19 cellular contexts compared by ENCODE assay signal in genomic region chr11:74566386-74566960, GRCh38. TPM values are rescaled to one million over a fixed set of nuclear protein-coding genes. Genes with fewer than 3 reads are reported as not detected.
DNase-seq lines count a peak whose midpoint lies in the region; TF ChIP-seq lines count a peak whose summit lies in the region.
"Had no signal": no experiment of that assay in that cellular context is flagged by ENCODE, and none has a peak within 500 bp of the region (broad histone marks: within the 10 kb centered on the region; RNA-seq: fewer than 3 reads in every experiment).

No MANE protein-coding gene starts in this region.

- H3K4me3 ChIP-seq in duodenal mucosa (ENCODE audit: low read depth in 1 of 2, low read length in 2 of 2) (peak overlapping the region; percentile 44 to 52), liver (ENCODE audit: low read depth in 1 of 3, low read length in 3 of 3) (no peak overlapping the region), adrenal gland (no peak overlapping the region)
- H3K4me3 ChIP-seq: BLaER1 treated with 17β-estradiol and CSF1 and Interleukin-3, amounts not matched to agents 10 nM and 100 nM had no signal

- intact Hi-C loops in adrenal gland (cut with DNase I): loop anchor here (10.0 kb wide), 1 partner anchor 312 kb away; no protein-coding TSS in a partner anchor

- H3K4me1 ChIP-seq in duodenal mucosa (ENCODE audit: control insufficient read depth in 1 of 2, insufficient read depth in 2 of 2, low read length in 2 of 2) (peaks cover 21 to 30% of the 10 kb centered on the region in 2 donors), liver (ENCODE audit: control insufficient read depth in 4 of 4, insufficient read depth in 4 of 4, low read length in 3 of 4) (peaks cover 0 to 19% (median 14%) of the 10 kb centered on the region in 4 donors), adrenal gland (replicated peaks in 1 of 2) (no peaks in the 10 kb centered on the region)
- H3K4me1 ChIP-seq: BLaER1 treated with 17β-estradiol and CSF1 and Interleukin-3, amounts not matched to agents 10 nM and 100 nM had no signal

- H3K9ac ChIP-seq in duodenal mucosa (ENCODE audit: low read depth in 1 of 2, low read length in 2 of 2) (peak overlapping the region in 1 of 2 donors; percentile 9), liver (ENCODE audit: low read depth in 1 of 2, low read length in 2 of 2) (no peak overlapping the region)
- H3K9ac ChIP-seq: BLaER1 treated with 17β-estradiol and CSF1 and Interleukin-3, amounts not matched to agents 10 nM and 100 nM had no signal

- H3K27ac ChIP-seq in duodenal mucosa (ENCODE audit: low read depth, low read length) (peak overlapping the region; percentile 4), liver (ENCODE audit: low read depth in 1 of 2, low read length in 2 of 2) (no peak overlapping the region), adrenal gland (no peak overlapping the region)
- H3K27ac ChIP-seq: BLaER1 treated with 17β-estradiol and CSF1 and Interleukin-3, amounts not matched to agents 10 nM and 100 nM had no signal

- TF ChIP-seq POLR2A in adrenal gland (IDR thresholded peaks at IDR 0.05): no peak

- peaks cover 0 to 3% of the 10 kb centered on the region in 2 donors for H3K9me3 ChIP-seq in duodenal mucosa (ENCODE audit: control insufficient read depth in 1 of 2, low read length in 2 of 2)
- H3K9me3 ChIP-seq in liver (ENCODE audit: control insufficient read depth in 4 of 4, low read length in 3 of 4): peaks cover 0 to 3% (median 0%) of the 10 kb centered on the region in 4 donors
- no peaks in the 10 kb centered on the region for H3K9me3 ChIP-seq in adrenal gland (replicated peaks in 1 of 3)

- H3K27me3 ChIP-seq in duodenal mucosa (ENCODE audit: control insufficient read depth in 1 of 2, insufficient read depth in 2 of 2, low read length in 2 of 2) (no peaks in the 10 kb centered on the region), liver (ENCODE audit: control insufficient read depth in 4 of 4, insufficient read depth in 4 of 4, low read length in 3 of 4) (no peaks in the 10 kb centered on the region), adrenal gland (no peaks in the 10 kb centered on the region)
- H3K27me3 ChIP-seq: BLaER1 treated with 17β-estradiol and CSF1 and Interleukin-3, amounts not matched to agents 10 nM and 100 nM had no signal

- 47% methylated on average over 3 of the region's 3 CpGs for WGBS in liver
- WGBS in adrenal gland, 4 donors: 81 to 98% (median 88%) methylated on average over 2 to 3 of the region's 3 CpGs

- TF ChIP-seq RAD21 in liver (IDR thresholded peaks at IDR 0.05): peak in 1 of 2 donors; percentile 25

- peak; percentile 35 for DNase-seq in DMS 273 (lab: John Stamatoyannopoulos, UW; ENCODE audit: unreplicated experiment)
- peak; percentile 22 for DNase-seq in retina
- DNase-seq in adrenal gland: no peak
- no peak for DNase-seq in mesenteric fat pad (ENCODE audit: low spot score)
- DNase-seq in activated CD4-positive, alpha-beta T cell treated with anti-CD3 and anti-CD28 coated beads for 4 hours: no peak
- DNase-seq in midbrain (lab: John Stamatoyannopoulos, UW): no peak
- DNase-seq: CD8-positive, alpha-beta memory T cell; GDM1; HFFc6; Kasumi-1; MM.1S; NCI-H1092 treated with DMSO at 0.1 percent for 48 hours; NCI-H2081 treated with DMSO at 0.1 percent for 48 hours; NCI-H69; NK-92 treated with Interleukin-12 subunit alpha and Interleukin-12 subunit beta, amount 100 ng/mL, for 24 hours; RPMI8226 had no signal

- H3K36me3 ChIP-seq in duodenal mucosa (ENCODE audit: control insufficient read depth in 1 of 2, insufficient read depth in 2 of 2, low read length in 2 of 2): no peaks in the 10 kb centered on the region
- no peaks in the 10 kb centered on the region for H3K36me3 ChIP-seq in liver (ENCODE audit: control insufficient read depth in 4 of 4, insufficient read depth in 3 of 4, low read depth in 1 of 4, low read length in 3 of 4)
- H3K36me3 ChIP-seq in adrenal gland (replicated peaks in 1 of 2): no peaks in the 10 kb centered on the region
- H3K36me3 ChIP-seq: BLaER1 treated with 17β-estradiol and CSF1 and Interleukin-3, amounts not matched to agents 10 nM and 100 nM had no signal

- no peak for TF ChIP-seq CTCF in liver (IDR thresholded peaks at IDR 0.05; ENCODE audit: low read depth, low read length, missing input control)
- TF ChIP-seq CTCF in adrenal gland (IDR thresholded peaks at IDR 0.05): no peak

TF ChIP-seq in liver, 16 proteins besides CTCF, POLR2A, EP300 and RAD21:
- TF ChIP-seq TAF1 (conservative IDR thresholded peaks at IDR 0.05) (peak; percentile 42), RXRA (IDR thresholded peaks at IDR 0.05) (peak in 1 of 2 donors; percentile 25), YY1 (IDR thresholded peaks at IDR 0.05) (peak; percentile 39), HNF4A (conservative IDR thresholded peaks at IDR 0.05) (peak; percentile 19 to 71), FOXA2 (IDR thresholded peaks at IDR 0.05) (no peak), HNF4G (IDR thresholded peaks at IDR 0.05) (no peak), JUND (IDR thresholded peaks at IDR 0.05) (no peak)
TF ChIP-seq in liver: peak in this region for 4.

RNA-seq across cellular contexts. Expression of gene POLD3, which starts 25.9 kb away (rescaled TPM):
- total RNA-seq in liver (1 to 10 TPM; 5.7 to 8.3 TPM), adrenal gland (10 to 100 TPM in 3 of 8 donors, 1 to 10 TPM in 5; 5.4 to 13.6 (median 9.7) TPM), mesenteric fat pad (12.5 TPM)
- polyA plus RNA-seq in liver (1 to 10 TPM; 3.0 to 4.3 TPM), adrenal gland (10 to 100 TPM in 1 of 3 donors, 1 to 10 TPM in 2; 3.5 to 14.1 (median 5.6) TPM)

Comparison
In these comparisons a context has a peak if more than half of its experiments do, and no peak if none do; other contexts are left out.
1. DNase-seq: peak in DMS 273 (single experiment) and retina (single experiment); none in adrenal gland (0 of 7), mesenteric fat pad (single experiment), activated CD4-positive, alpha-beta T cell treated with anti-CD3 and anti-CD28 coated beads for 4 hours (0 of 2) and midbrain (single experiment).
2. H3K4me3 ChIP-seq: peak in duodenal mucosa (2 of 2); none in liver (0 of 3) and adrenal gland (0 of 4).